In the genomic region with DNA sequence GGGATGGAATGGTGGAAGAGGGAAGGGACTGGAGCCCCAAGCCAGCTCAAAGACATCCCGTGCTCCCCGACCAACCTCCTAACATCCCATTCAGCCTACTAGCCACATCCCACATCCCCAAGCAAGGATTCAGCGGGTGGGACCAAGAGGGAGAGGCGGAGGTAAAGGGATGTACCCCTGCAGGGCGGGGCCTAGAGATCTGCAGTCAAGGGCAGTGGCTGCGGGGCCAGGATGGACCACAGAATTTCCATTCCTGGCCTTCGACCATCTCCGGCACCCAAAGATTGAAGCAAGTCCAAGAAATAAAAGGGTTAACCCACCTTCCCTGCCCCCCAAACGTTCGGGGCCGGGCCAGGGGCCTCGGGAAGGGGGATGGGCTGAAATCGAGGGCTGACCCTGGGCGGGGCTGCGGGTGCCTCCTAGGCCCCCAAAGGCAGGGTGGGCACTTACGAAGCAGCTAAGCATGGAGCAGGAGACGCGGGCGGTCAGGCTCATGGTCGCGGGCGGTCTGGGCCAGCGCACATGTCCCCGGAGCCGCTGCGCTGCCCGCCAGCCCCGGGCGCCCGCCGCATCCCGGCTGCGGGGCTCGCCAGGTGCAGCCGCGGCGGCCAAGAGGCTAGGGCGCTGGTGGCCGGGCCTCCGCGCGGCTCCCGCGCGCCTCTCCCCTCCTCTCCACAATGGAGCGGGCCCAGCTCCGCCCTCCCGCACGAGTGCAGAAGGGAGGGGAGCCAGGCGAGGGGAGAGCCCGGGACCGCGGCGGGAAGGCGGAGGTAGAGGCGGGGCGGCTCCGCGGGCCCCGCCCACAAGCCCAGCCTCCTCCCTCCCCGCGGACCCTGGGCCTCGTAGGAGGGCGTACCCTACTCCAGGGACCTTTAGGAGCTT, we compare ENCODE assay signal across 1 cellular context.
TF ChIP-seq lines count a peak whose summit lies in the region.

A gene (minus strand): TSS at position 726 of the 882 bp plus-strand sequence. CDS start 231 bp downstream, at position 495.

TF ChIP-seq in HepG2, 621 proteins besides CTCF, POLR2A, EP300 and RAD21 (continued from another document and continues in another):
- TF ChIP-seq CBX2 (IDR thresholded peaks at IDR 0.05; ENCODE audit: low read depth, low read length) (no peak), CBX2 (CRISPR knock-in tag; IDR thresholded peaks at IDR 0.05; ENCODE audit: low read depth) (no peak), HCFC1 (IDR thresholded peaks at IDR 0.05; ENCODE audit: low read depth, low read length) (peak; percentile 9; the same call in 1 of the 2 replicates), ZSCAN21 (CRISPR knock-in tag; IDR thresholded peaks at IDR 0.05; ENCODE audit: borderline replicate concordance) (no peak), ZSCAN9 (CRISPR knock-in tag; IDR thresholded peaks at IDR 0.05; ENCODE audit: borderline replicate concordance) (no peak; the same call in 1 of the 2 replicates), ZNF446 (CRISPR knock-in tag; IDR thresholded peaks at IDR 0.05) (no peak), RFXAP (CRISPR knock-in tag; IDR thresholded peaks at IDR 0.05; ENCODE audit: borderline replicate concordance) (0 out of 2 replicates have a peak, but pooled peaks have one; percentile 25), ZC3H4 (CRISPR knock-in tag; IDR thresholded peaks at IDR 0.05; ENCODE audit: borderline replicate concordance) (no peak), MYC (CRISPR knock-in tag; IDR thresholded peaks at IDR 0.05; ENCODE audit: borderline replicate concordance) (peak; percentile 69; the same call in 1 of the 2 replicates), ZNF235 (CRISPR knock-in tag; IDR thresholded peaks at IDR 0.05; ENCODE audit: borderline replicate concordance) (no peak), ZNF121 (CRISPR knock-in tag; IDR thresholded peaks at IDR 0.05) (no peak), ZNF337 (CRISPR knock-in tag; IDR thresholded peaks at IDR 0.05; ENCODE audit: borderline replicate concordance, low read depth) (no peak), SOX6 (IDR thresholded peaks at IDR 0.05) (no peak), SOX6 (CRISPR knock-in tag; IDR thresholded peaks at IDR 0.05) (peak; percentile 63; the same call in 1 of the 2 replicates), ZNF7 (CRISPR knock-in tag; IDR thresholded peaks at IDR 0.05) (no peak), STAT5B (CRISPR knock-in tag; IDR thresholded peaks at IDR 0.05) (no peak), NFRKB (IDR thresholded peaks at IDR 0.05) (no peak), ZNF253 (CRISPR knock-in tag; IDR thresholded peaks at IDR 0.05; ENCODE audit: borderline replicate concordance) (no peak), ATF7-NPFF (CRISPR knock-in tag; IDR thresholded peaks at IDR 0.05; ENCODE audit: low read depth) (peak; percentile 72), PAX8 (CRISPR knock-in tag; IDR thresholded peaks at IDR 0.05; ENCODE audit: borderline replicate concordance) (no peak)
- TF ChIP-seq, protein P1, sequence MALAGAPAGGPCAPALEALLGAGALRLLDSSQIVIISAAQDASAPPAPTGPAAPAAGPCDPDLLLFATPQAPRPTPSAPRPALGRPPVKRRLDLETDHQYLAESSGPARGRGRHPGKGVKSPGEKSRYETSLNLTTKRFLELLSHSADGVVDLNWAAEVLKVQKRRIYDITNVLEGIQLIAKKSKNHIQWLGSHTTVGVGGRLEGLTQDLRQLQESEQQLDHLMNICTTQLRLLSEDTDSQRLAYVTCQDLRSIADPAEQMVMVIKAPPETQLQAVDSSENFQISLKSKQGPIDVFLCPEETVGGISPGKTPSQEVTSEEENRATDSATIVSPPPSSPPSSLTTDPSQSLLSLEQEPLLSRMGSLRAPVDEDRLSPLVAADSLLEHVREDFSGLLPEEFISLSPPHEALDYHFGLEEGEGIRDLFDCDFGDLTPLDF (CRISPR knock-in tag; IDR thresholded peaks at IDR 0.05) = no peak
- TF ChIP-seq, protein P2, sequence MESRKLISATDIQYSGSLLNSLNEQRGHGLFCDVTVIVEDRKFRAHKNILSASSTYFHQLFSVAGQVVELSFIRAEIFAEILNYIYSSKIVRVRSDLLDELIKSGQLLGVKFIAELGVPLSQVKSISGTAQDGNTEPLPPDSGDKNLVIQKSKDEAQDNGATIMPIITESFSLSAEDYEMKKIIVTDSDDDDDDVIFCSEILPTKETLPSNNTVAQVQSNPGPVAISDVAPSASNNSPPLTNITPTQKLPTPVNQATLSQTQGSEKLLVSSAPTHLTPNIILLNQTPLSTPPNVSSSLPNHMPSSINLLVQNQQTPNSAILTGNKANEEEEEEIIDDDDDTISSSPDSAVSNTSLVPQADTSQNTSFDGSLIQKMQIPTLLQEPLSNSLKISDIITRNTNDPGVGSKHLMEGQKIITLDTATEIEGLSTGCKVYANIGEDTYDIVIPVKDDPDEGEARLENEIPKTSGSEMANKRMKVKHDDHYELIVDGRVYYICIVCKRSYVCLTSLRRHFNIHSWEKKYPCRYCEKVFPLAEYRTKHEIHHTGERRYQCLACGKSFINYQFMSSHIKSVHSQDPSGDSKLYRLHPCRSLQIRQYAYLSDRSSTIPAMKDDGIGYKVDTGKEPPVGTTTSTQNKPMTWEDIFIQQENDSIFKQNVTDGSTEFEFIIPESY (CRISPR knock-in tag; IDR thresholded peaks at IDR 0.05) = no peak
- TF ChIP-seq, protein P3, sequence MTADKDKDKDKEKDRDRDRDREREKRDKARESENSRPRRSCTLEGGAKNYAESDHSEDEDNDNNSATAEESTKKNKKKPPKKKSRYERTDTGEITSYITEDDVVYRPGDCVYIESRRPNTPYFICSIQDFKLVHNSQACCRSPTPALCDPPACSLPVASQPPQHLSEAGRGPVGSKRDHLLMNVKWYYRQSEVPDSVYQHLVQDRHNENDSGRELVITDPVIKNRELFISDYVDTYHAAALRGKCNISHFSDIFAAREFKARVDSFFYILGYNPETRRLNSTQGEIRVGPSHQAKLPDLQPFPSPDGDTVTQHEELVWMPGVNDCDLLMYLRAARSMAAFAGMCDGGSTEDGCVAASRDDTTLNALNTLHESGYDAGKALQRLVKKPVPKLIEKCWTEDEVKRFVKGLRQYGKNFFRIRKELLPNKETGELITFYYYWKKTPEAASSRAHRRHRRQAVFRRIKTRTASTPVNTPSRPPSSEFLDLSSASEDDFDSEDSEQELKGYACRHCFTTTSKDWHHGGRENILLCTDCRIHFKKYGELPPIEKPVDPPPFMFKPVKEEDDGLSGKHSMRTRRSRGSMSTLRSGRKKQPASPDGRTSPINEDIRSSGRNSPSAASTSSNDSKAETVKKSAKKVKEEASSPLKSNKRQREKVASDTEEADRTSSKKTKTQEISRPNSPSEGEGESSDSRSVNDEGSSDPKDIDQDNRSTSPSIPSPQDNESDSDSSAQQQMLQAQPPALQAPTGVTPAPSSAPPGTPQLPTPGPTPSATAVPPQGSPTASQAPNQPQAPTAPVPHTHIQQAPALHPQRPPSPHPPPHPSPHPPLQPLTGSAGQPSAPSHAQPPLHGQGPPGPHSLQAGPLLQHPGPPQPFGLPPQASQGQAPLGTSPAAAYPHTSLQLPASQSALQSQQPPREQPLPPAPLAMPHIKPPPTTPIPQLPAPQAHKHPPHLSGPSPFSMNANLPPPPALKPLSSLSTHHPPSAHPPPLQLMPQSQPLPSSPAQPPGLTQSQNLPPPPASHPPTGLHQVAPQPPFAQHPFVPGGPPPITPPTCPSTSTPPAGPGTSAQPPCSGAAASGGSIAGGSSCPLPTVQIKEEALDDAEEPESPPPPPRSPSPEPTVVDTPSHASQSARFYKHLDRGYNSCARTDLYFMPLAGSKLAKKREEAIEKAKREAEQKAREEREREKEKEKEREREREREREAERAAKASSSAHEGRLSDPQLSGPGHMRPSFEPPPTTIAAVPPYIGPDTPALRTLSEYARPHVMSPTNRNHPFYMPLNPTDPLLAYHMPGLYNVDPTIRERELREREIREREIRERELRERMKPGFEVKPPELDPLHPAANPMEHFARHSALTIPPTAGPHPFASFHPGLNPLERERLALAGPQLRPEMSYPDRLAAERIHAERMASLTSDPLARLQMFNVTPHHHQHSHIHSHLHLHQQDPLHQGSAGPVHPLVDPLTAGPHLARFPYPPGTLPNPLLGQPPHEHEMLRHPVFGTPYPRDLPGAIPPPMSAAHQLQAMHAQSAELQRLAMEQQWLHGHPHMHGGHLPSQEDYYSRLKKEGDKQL (CRISPR knock-in tag; IDR thresholded peaks at IDR 0.05; ENCODE audit: low read depth) = no peak
- TF ChIP-seq, protein P4, sequence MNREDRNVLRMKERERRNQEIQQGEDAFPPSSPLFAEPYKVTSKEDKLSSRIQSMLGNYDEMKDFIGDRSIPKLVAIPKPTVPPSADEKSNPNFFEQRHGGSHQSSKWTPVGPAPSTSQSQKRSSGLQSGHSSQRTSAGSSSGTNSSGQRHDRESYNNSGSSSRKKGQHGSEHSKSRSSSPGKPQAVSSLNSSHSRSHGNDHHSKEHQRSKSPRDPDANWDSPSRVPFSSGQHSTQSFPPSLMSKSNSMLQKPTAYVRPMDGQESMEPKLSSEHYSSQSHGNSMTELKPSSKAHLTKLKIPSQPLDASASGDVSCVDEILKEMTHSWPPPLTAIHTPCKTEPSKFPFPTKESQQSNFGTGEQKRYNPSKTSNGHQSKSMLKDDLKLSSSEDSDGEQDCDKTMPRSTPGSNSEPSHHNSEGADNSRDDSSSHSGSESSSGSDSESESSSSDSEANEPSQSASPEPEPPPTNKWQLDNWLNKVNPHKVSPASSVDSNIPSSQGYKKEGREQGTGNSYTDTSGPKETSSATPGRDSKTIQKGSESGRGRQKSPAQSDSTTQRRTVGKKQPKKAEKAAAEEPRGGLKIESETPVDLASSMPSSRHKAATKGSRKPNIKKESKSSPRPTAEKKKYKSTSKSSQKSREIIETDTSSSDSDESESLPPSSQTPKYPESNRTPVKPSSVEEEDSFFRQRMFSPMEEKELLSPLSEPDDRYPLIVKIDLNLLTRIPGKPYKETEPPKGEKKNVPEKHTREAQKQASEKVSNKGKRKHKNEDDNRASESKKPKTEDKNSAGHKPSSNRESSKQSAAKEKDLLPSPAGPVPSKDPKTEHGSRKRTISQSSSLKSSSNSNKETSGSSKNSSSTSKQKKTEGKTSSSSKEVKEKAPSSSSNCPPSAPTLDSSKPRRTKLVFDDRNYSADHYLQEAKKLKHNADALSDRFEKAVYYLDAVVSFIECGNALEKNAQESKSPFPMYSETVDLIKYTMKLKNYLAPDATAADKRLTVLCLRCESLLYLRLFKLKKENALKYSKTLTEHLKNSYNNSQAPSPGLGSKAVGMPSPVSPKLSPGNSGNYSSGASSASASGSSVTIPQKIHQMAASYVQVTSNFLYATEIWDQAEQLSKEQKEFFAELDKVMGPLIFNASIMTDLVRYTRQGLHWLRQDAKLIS (CRISPR knock-in tag; IDR thresholded peaks at IDR 0.05) = no peak
- TF ChIP-seq, protein P5, sequence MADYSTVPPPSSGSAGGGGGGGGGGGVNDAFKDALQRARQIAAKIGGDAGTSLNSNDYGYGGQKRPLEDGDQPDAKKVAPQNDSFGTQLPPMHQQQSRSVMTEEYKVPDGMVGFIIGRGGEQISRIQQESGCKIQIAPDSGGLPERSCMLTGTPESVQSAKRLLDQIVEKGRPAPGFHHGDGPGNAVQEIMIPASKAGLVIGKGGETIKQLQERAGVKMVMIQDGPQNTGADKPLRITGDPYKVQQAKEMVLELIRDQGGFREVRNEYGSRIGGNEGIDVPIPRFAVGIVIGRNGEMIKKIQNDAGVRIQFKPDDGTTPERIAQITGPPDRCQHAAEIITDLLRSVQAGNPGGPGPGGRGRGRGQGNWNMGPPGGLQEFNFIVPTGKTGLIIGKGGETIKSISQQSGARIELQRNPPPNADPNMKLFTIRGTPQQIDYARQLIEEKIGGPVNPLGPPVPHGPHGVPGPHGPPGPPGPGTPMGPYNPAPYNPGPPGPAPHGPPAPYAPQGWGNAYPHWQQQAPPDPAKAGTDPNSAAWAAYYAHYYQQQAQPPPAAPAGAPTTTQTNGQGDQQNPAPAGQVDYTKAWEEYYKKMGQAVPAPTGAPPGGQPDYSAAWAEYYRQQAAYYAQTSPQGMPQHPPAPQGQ (CRISPR knock-in tag; IDR thresholded peaks at IDR 0.05; ENCODE audit: borderline replicate concordance) = no peak
- TF ChIP-seq, protein P6, sequence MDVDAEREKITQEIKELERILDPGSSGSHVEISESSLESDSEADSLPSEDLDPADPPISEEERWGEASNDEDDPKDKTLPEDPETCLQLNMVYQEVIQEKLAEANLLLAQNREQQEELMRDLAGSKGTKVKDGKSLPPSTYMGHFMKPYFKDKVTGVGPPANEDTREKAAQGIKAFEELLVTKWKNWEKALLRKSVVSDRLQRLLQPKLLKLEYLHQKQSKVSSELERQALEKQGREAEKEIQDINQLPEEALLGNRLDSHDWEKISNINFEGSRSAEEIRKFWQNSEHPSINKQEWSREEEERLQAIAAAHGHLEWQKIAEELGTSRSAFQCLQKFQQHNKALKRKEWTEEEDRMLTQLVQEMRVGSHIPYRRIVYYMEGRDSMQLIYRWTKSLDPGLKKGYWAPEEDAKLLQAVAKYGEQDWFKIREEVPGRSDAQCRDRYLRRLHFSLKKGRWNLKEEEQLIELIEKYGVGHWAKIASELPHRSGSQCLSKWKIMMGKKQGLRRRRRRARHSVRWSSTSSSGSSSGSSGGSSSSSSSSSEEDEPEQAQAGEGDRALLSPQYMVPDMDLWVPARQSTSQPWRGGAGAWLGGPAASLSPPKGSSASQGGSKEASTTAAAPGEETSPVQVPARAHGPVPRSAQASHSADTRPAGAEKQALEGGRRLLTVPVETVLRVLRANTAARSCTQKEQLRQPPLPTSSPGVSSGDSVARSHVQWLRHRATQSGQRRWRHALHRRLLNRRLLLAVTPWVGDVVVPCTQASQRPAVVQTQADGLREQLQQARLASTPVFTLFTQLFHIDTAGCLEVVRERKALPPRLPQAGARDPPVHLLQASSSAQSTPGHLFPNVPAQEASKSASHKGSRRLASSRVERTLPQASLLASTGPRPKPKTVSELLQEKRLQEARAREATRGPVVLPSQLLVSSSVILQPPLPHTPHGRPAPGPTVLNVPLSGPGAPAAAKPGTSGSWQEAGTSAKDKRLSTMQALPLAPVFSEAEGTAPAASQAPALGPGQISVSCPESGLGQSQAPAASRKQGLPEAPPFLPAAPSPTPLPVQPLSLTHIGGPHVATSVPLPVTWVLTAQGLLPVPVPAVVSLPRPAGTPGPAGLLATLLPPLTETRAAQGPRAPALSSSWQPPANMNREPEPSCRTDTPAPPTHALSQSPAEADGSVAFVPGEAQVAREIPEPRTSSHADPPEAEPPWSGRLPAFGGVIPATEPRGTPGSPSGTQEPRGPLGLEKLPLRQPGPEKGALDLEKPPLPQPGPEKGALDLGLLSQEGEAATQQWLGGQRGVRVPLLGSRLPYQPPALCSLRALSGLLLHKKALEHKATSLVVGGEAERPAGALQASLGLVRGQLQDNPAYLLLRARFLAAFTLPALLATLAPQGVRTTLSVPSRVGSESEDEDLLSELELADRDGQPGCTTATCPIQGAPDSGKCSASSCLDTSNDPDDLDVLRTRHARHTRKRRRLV (CRISPR knock-in tag; IDR thresholded peaks at IDR 0.05) = no peak
